Comparison of ENCODE assay signal across 1 cellular context in the genomic region with DNA sequence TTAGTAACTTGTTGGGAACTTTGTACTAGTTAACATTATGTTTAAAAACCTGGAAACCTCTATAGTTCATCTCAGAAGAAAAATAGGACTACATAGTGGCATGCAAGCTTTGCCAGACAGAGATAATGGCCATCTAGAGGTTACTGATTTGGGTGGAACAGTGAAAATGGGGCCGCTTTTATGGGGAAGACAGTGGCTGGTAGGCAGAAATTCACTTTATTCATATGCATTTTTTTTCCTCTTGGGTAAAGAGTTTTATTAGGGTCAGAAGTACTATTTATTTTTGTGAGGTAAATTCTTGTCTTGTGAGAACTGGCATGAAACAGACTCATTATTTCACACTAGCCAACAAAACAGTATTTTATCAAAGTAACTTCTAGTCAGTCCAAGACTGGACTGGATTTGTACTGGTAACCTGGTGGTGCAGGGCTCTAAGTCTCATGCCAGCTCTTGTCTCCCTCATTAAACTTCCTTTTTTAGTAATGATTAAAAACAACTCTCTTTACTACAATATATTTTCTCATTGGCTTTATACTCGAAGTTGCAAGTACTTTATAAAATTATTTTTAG.
TF ChIP-seq lines count a peak whose summit lies in the region.

No MANE protein-coding gene starts in this region.

TF ChIP-seq in HEK293, 187 proteins besides CTCF, POLR2A, EP300 and RAD21 (continued from another document):
- TF ChIP-seq, protein P1, sequence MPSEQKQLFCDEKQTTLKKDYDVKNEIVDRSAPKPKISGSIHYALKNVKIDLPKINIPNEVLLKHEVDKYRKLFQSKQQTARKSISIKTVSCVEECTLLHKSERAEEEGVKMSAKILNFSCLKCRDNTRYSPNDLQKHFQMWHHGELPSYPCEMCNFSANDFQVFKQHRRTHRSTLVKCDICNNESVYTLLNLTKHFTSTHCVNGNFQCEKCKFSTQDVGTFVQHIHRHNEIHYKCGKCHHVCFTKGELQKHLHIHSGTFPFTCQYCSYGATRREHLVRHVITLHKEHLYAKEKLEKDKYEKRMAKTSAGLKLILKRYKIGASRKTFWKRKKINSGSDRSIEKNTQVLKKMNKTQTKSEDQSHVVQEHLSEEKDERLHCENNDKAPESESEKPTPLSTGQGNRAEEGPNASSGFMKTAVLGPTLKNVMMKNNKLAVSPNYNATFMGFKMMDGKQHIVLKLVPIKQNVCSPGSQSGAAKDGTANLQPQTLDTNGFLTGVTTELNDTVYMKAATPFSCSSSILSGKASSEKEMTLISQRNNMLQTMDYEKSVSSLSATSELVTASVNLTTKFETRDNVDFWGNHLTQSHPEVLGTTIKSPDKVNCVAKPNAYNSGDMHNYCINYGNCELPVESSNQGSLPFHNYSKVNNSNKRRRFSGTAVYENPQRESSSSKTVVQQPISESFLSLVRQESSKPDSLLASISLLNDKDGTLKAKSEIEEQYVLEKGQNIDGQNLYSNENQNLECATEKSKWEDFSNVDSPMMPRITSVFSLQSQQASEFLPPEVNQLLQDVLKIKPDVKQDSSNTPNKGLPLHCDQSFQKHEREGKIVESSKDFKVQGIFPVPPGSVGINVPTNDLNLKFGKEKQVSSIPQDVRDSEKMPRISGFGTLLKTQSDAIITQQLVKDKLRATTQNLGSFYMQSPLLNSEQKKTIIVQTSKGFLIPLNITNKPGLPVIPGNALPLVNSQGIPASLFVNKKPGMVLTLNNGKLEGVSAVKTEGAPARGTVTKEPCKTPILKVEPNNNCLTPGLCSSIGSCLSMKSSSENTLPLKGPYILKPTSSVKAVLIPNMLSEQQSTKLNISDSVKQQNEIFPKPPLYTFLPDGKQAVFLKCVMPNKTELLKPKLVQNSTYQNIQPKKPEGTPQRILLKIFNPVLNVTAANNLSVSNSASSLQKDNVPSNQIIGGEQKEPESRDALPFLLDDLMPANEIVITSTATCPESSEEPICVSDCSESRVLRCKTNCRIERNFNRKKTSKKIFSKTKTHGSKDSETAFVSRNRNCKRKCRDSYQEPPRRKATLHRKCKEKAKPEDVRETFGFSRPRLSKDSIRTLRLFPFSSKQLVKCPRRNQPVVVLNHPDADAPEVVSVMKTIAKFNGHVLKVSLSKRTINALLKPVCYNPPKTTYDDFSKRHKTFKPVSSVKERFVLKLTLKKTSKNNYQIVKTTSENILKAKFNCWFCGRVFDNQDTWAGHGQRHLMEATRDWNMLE (tag by site-specific recombination; conservative IDR thresholded peaks at IDR 0.05; ENCODE audit: low read depth): no peak
- TF ChIP-seq ZIC2 (tag by site-specific recombination; IDR thresholded peaks at IDR 0.05): no peak
- no peak for TF ChIP-seq ZNF530 (tag by site-specific recombination; IDR thresholded peaks at IDR 0.05; ENCODE audit: low read depth)
- TF ChIP-seq REPIN1 (tag by site-specific recombination; IDR thresholded peaks at IDR 0.05; ENCODE audit: low read depth): no peak
